Comparison of ENCODE assay signal across 8 cellular contexts in genomic region chr10:93115661-93116383, GRCh38. TPM values are rescaled to one million over a fixed set of nuclear protein-coding genes. Genes with fewer than 3 reads are reported as not detected.
A peak's percentile ranks its signal among the peaks of the same experiment; 100 is the strongest.
DNase-seq lines count a peak whose midpoint lies in the region; ATAC-seq, FAIRE-seq and TF ChIP-seq lines count a peak whose summit lies in the region.

No MANE protein-coding gene starts in this region.

- H3K9me3 ChIP-seq in small intestine (ENCODE audit: control insufficient read depth, low read depth): no peaks in the 10 kb centered on the region

- 51 to 57% (median 53%) methylated on average over 4 of the region's 4 CpGs for WGBS in small intestine, 3 donors

- no peaks in the 10 kb centered on the region for H3K36me3 ChIP-seq in small intestine (ENCODE audit: control insufficient read depth in 2 of 2, insufficient read depth in 2 of 2, low read length in 2 of 2)

- intact Hi-C loops in left cardiac atrium (cut with DNase I): loop anchor here (1.0 to 10.0 kb wide), 3 partner anchors 171 to 239 kb away; no protein-coding TSS in a partner anchor

- in situ Hi-C loops in GM13977 (cut with MboI; ENCODE audit: low pct_unique_long_range_greater_than_20kb, low sequenced_read_pairs, unreplicated experiment): no loop called here

- DNase-seq in 8988T (peak; percentile 58), GM13977 (ENCODE audit: low spot score) (peak; percentile 70), HT1080 (ENCODE audit: low read depth) (peak; percentile 57), SKM-1 (lab: John Stamatoyannopoulos, UW; ENCODE audit: unreplicated experiment) (peak; percentile 70), left cardiac atrium (peak; percentile 72), small intestine (peak; percentile 66)
- peak; percentile 74 for DNase-seq in activated naive CD4-positive, alpha-beta T cell treated with anti-CD3 and anti-CD28 coated beads, Interleukin-2, amount 50 U/mL, for 16 hours

- no peaks in the 10 kb centered on the region for H3K4me1 ChIP-seq in small intestine (ENCODE audit: control insufficient read depth in 2 of 2, insufficient read depth in 1 of 2, low read depth in 1 of 2, low read length in 1 of 2)

- ATAC-seq in left cardiac atrium (peak; percentile 41 to 53), HG02970 (IDR thresholded peaks at IDR 0.05; ENCODE audit: low FRiP score, unreplicated experiment) (no peak)

- no peak overlapping the region for H3K27ac ChIP-seq in small intestine (ENCODE audit: low read depth in 1 of 2, low read length in 1 of 2)

- peak; percentile 79 for TF ChIP-seq CTCF in GM13977 (IDR thresholded peaks at IDR 0.05; ENCODE audit: extremely low read depth, insufficient read depth, missing control alignments)

- H3K4me3 ChIP-seq in small intestine (ENCODE audit: low read depth in 1 of 2, low read length in 2 of 2): no peak overlapping the region

- H3K27me3 ChIP-seq in small intestine (ENCODE audit: control insufficient read depth in 2 of 2, insufficient read depth in 2 of 2, low read length in 2 of 2): no peaks in the 10 kb centered on the region

- no peak for FAIRE-seq in small intestine (lab: Jason Lieb, UNC)

RNA-seq across cellular contexts. Expression of gene CYP26A1, which starts 42.1 kb away (rescaled TPM):
- not detected in 2 replicates for total RNA-seq in HT1080 (2014; rRNA removed; shearing (Covaris generic))
- polyA plus RNA-seq in HT1080 (2015; cell fraction: cytosol; rRNA removed): not detected in 2 replicates
- 0.98 TPM in 1 of 2 replicates, not detected in the other for polyA plus RNA-seq in HT1080 (2015; cell fraction: nucleus; rRNA removed)
- under 1 TPM in 1 of 2 donors, not detected in 1; 0.29 TPM for total RNA-seq in left cardiac atrium
- under 1 TPM in 1 of 3 donors, not detected in 2; 0.03 TPM for polyA plus RNA-seq in small intestine

RNA-seq across cellular contexts. Expression of gene CYP26C1, which starts 55.2 kb away (rescaled TPM):
- not detected in 2 replicates for total RNA-seq in HT1080 (2014; rRNA removed; shearing (Covaris generic))
- not detected in 2 replicates for polyA plus RNA-seq in HT1080 (2015; cell fraction: cytosol; rRNA removed)
- polyA plus RNA-seq in HT1080 (2015; cell fraction: nucleus; rRNA removed): not detected in 2 replicates
- under 1 TPM in 1 of 2 donors, not detected in 1; 0.05 TPM for total RNA-seq in left cardiac atrium
- polyA plus RNA-seq in small intestine: under 1 TPM in 1 of 3 donors, not detected in 2; 0.01 TPM
